8 cellular contexts compared by ENCODE assay signal in the genomic region with DNA sequence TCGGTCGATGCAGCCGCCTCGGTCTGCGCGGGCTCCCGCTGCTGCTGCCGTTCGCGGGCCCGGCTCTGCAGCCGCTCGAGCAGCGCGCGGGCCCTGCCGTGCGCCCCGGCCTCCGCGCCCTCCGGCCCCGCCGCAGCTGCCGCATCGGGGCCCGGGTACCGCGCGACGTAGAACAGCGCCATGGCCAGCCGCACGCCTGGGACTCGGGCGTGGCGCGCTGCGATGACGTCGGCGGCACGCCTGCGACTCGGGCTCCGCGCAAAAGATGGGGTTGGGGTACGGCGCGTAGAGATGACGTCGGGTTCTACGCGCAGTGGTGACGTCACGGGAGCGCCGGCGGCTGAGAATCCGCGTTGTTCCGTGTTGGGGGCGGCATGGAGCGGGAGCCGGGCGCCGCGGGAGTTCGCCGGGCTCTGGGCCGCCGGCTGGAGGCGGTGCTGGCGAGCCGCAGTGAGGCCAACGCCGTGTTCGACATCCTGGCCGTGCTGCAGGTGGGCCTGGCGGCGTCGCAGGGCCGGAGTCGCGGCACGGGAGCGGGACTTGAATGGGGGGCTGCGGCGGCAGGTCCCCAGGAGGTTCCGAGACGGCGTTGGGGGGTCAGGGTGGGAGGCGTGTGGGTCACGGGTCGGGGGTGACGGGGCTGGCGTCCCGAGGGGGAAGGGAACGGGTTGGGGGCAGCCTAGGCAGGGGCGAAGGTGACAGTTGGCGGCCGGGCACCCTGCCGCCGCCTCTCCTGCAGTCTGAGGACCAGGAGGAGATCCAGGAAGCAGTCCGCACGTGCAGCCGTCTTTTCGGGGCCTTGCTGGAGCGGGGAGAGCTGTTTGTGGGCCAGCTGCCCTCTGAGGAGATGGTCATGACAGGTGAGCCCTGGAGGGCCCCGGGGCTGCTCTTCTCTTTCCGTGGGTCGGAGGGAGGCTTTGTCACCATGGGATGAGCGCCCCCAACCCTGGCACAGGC. TPM values are rescaled to one million over a fixed set of nuclear protein-coding genes. Genes with fewer than 3 reads are reported as not detected.
DNase-seq lines count a peak whose midpoint lies in the region; TF ChIP-seq lines count a peak whose summit lies in the region.

A gene with protein sequence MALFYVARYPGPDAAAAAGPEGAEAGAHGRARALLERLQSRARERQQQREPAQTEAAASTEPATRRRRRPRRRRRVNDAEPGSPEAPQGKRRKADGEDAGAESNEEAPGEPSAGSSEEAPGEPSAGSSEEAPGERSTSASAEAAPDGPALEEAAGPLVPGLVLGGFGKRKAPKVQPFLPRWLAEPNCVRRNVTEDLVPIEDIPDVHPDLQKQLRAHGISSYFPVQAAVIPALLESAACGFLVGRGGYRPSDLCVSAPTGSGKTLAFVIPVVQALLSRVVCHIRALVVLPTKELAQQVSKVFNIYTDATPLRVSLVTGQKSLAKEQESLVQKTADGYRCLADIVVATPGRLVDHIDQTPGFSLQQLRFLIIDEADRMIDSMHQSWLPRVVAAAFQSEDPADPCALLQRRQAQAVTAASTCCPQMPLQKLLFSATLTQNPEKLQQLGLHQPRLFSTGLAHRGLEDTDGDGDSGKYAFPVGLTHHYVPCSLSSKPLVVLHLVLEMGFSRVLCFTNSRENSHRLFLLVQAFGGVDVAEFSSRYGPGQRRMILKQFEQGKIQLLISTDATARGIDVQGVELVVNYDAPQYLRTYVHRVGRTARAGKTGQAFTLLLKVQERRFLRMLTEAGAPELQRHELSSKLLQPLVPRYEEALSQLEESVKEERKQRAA (minus strand): TSS at position 205 of the 957 bp plus-strand sequence. CDS start 23 bp downstream, at position 182.
A gene (plus strand): TSS at position 343 of the 957 bp plus-strand sequence. CDS start 32 bp downstream, at position 375.

- H3K4me3 ChIP-seq in endocrine pancreas (ENCODE audit: control insufficient read depth, insufficient read depth, low read length) = peak within 1 kb of the TSS; percentile 37
- H3K4me3 ChIP-seq in mesendoderm (ENCODE audit: low read length) = peak within 1 kb of the TSS; percentile 84

- no peak within 1 kb of the TSS for H2BK5ac ChIP-seq in mesendoderm (ENCODE audit: low read length)

- H3K36me3 ChIP-seq in endocrine pancreas (ENCODE audit: control insufficient read depth, insufficient read depth, low read length) = peaks cover 3% of the 10 kb centered on the region
- peaks cover 5% of the 10 kb centered on the region for H3K36me3 ChIP-seq in mesendoderm (ENCODE audit: control insufficient read depth, insufficient read depth, low read length)

- TF ChIP-seq CTCF in GM20000 (IDR thresholded peaks at IDR 0.05; ENCODE audit: extremely low read depth, missing control alignments) = no peak

- H3K9me3 ChIP-seq in endocrine pancreas (ENCODE audit: control insufficient read depth, low read length) = no peaks in the 10 kb centered on the region

- no peak within 1 kb of the TSS for H2BK15ac ChIP-seq in mesendoderm (replicated peaks; ENCODE audit: low read depth)

- no peak within 1 kb of the TSS for H2AK5ac ChIP-seq in mesendoderm (ENCODE audit: low read length)

- H3K27me3 ChIP-seq in endocrine pancreas (ENCODE audit: control insufficient read depth, insufficient read depth, low read length) (no peaks in the 10 kb centered on the region), mesendoderm (ENCODE audit: insufficient read depth, low read length, poor library complexity) (no peaks in the 10 kb centered on the region)

- H4K8ac ChIP-seq in mesendoderm (ENCODE audit: low read depth, low read length) = peak within 1 kb of the TSS; percentile 43

- peak within 1 kb of the TSS; percentile 45 for H3K23ac ChIP-seq in mesendoderm (ENCODE audit: low read length)

- DNase-seq in COR-L47 (lab: John Stamatoyannopoulos, UW) = peak; percentile 91
- DNase-seq in GM20000 (ENCODE audit: low spot score) = peak; percentile 100
- peak; percentile 91 for DNase-seq in HT-29 (ENCODE audit: low spot score)
- DNase-seq in NOMO-1 treated with DMSO at 0.1 percent for 48 hours (lab: John Stamatoyannopoulos, UW; ENCODE audit: unreplicated experiment) = peak; percentile 83
- DNase-seq in activated CD8-positive, alpha-beta memory T cell treated with anti-CD3 and anti-CD28 coated beads for 4 hours (ENCODE audit: low read depth in 2 of 2) = peak; percentile 88 to 94
- DNase-seq in mesendoderm = peak; percentile 96
- peak; percentile 95 for DNase-seq in stimulated activated CD8-positive, alpha-beta memory T cell treated with anti-CD3 and anti-CD28 coated beads, Interleukin-12 subunit alpha, Interleukin-12 subunit beta, amount 100 ng/mL, for 4 hours (ENCODE audit: low read depth)

- H3K56ac ChIP-seq in mesendoderm (ENCODE audit: low read length) = peak within 1 kb of the TSS; percentile 96

- peak within 1 kb of the TSS; percentile 66 for H3K4ac ChIP-seq in mesendoderm (ENCODE audit: low read depth, low read length)

- no peak within 1 kb of the TSS for H4K5ac ChIP-seq in mesendoderm (ENCODE audit: low read length)

- peak within 1 kb of the TSS; percentile 80 for H3K4me2 ChIP-seq in mesendoderm (ENCODE audit: low read length)

- no CpG with 5 or more reads among the region's 113 CpGs for WGBS in mesendoderm (ENCODE audit: extremely low coverage, insufficient coverage, low lambda C conversion rate)

- H3K79me1 ChIP-seq in mesendoderm (ENCODE audit: low read length) = peaks cover 24% of the 10 kb centered on the region

- H2BK120ac ChIP-seq in mesendoderm (ENCODE audit: low read depth, low read length) = no peak within 1 kb of the TSS

- peak within 1 kb of the TSS; percentile 70 for H3K9ac ChIP-seq in endocrine pancreas (ENCODE audit: control insufficient read depth, insufficient read depth, low read length)
- H3K9ac ChIP-seq in mesendoderm (ENCODE audit: low read length) = peak within 1 kb of the TSS; percentile 91

- H3K79me2 ChIP-seq in mesendoderm (ENCODE audit: control insufficient read depth, insufficient read depth, low read length) = peaks cover 27% of the 10 kb centered on the region

- H3K4me1 ChIP-seq in endocrine pancreas (ENCODE audit: control insufficient read depth, insufficient read depth, low read length) = no peaks in the 10 kb centered on the region
- peaks cover 2% of the 10 kb centered on the region for H3K4me1 ChIP-seq in mesendoderm (ENCODE audit: control insufficient read depth, low read depth, low read length)

- no peak within 1 kb of the TSS for H3K18ac ChIP-seq in mesendoderm (ENCODE audit: low read length)

- no peak within 1 kb of the TSS for H3K27ac ChIP-seq in mesendoderm (ENCODE audit: low read depth, low read length)

RNA-seq across cellular contexts. Expression of the first gene that starts in this region (rescaled TPM):
- total RNA-seq in HT-29 (2014; rRNA removed; shearing (Covaris generic)) = 21.4 and 35.3 TPM in 2 replicates
- polyA plus RNA-seq in mesendoderm (2013, experiment 1 of 2) = 11.8 TPM
- polyA plus RNA-seq in mesendoderm (2013, experiment 2 of 2) = 10.3 TPM

RNA-seq across cellular contexts. Expression of the second gene that starts in this region (rescaled TPM):
- total RNA-seq in HT-29 (2014; rRNA removed; shearing (Covaris generic)) = 45.8 and 47.0 TPM in 2 replicates
- polyA plus RNA-seq in mesendoderm (2013, experiment 1 of 2) = 47.8 TPM
- 47.2 TPM for polyA plus RNA-seq in mesendoderm (2013, experiment 2 of 2)
